Comparison of ENCODE assay signal across 7 cellular contexts in genomic region chr13:52809310-52809769, GRCh38.
DNase-seq lines count a peak whose midpoint lies in the region; FAIRE-seq and TF ChIP-seq lines count a peak whose summit lies in the region.

No MANE protein-coding gene starts in this region.

- TF ChIP-seq CTCF in GM10248 (IDR thresholded peaks at IDR 0.05; ENCODE audit: control extremely low read depth, extremely low read depth, low read depth, missing control alignments) (peak; percentile 62), LNCaP clone FGC (IDR thresholded peaks at IDR 0.05; ENCODE audit: control insufficient read depth, extremely low read depth, insufficient read depth) (peak; percentile 73)

- POLR2A ChIA-PET in GM10248 (lab: Yijun Ruan, JAX): no interaction called here

- CTCF ChIA-PET in GM10248 (lab: Yijun Ruan, JAX): interaction anchor here (0.6 to 4.6 kb wide), 35 partner anchors 9 to 362 kb away, joined by 3 to 46 read pairs (median 5); partner anchors contain the start of gene VPS36

- no peak overlapping the region for H3K4me3 ChIP-seq in LNCaP clone FGC (ENCODE audit: low read depth, low read length)

- no peak for TF ChIP-seq POLR2A in H54 (IDR thresholded peaks at IDR 0.05; ENCODE audit: low read depth, low read length)

- DNase-seq in GM10248 (ENCODE audit: extremely low spot score): peak; percentile 79
- DNase-seq in H54 (ENCODE audit: insufficient read length, low spot score): peak; percentile 55
- DNase-seq in LNCaP clone FGC (ENCODE audit: low read depth): peak; percentile 71
- peak; percentile 82 for DNase-seq in RPMI8226
- peak in 37 of 58 donors; percentile 1 to 57 (median 23) for DNase-seq in anterior cingulate cortex (lab: John Stamatoyannopoulos, UW)
- peak; percentile 89 for DNase-seq in iPS-NIHi11 (ENCODE audit: low spot score)
- DNase-seq in stimulated activated CD4-positive, alpha-beta T cell treated with anti-CD3 and anti-CD28 coated beads, Interleukin-2, amount 100 ng/mL, for 24 hours: peak; percentile 30 to 54

- FAIRE-seq in H54 (lab: Jason Lieb, UNC): no peak

Comparison
In these comparisons a context has a peak if more than half of its experiments do, and no peak if none do; other contexts are left out.
1. DNase-seq: peak in every context shown above with its lines; median percentile 89 in iPS-NIHi11; 82 in RPMI8226; 79 in GM10248; 71 in LNCaP clone FGC; 55 in H54; 42 in stimulated activated CD4-positive, alpha-beta T cell treated with anti-CD3 and anti-CD28 coated beads, Interleukin-2, amount 100 ng/mL, for 24 hours; 23 in anterior cingulate cortex.